ENCODE assay signal across 20 cellular contexts in genomic region chr13:39982745-39983144, GRCh38.
"Had no signal": no experiment of that assay in that cellular context is flagged by ENCODE, and none has a peak within 500 bp of the region (broad histone marks: within the 10 kb centered on the region; RNA-seq: fewer than 3 reads in every experiment).

No MANE protein-coding gene starts in this region.

- H3K4me3 ChIP-seq: colonic mucosa, dorsolateral prefrontal cortex, mucosa of descending colon, psoas muscle, right lobe of liver, suprapubic skin, tibial artery, upper lobe of left lung, uterus had no signal

- H3K36me3 ChIP-seq: colonic mucosa, right lobe of liver, suprapubic skin, tibial artery, upper lobe of left lung, uterus had no signal

- H3K27me3 ChIP-seq: colonic mucosa, dorsolateral prefrontal cortex, right lobe of liver, suprapubic skin, tibial artery, upper lobe of left lung, uterus had no signal

- H3K27ac ChIP-seq: colonic mucosa, dorsolateral prefrontal cortex, psoas muscle, right lobe of liver, tibial artery, upper lobe of left lung, uterus had no signal

- ATAC-seq: left colon; mucosa of descending colon; natural killer cell; psoas muscle; right lobe of liver; stimulated activated effector memory CD8-positive, alpha-beta T cell treated with anti-CD3 and anti-CD28 coated beads, Interleukin-12 subunit alpha, Interleukin-12 subunit beta, amount 100 ng/mL, for 72 hours; stimulated activated naive CD8-positive, alpha-beta T cell treated with anti-CD3 and anti-CD28 coated beads, Interleukin-15, Interleukin-2, amounts not matched to agents 100 U/mL and 50 U/mL, for 24 hours had no signal

- DNase-seq: colonic mucosa; dorsolateral prefrontal cortex; effector CD8-positive, alpha-beta T cell; kidney; left colon; mucosa of descending colon; natural killer cell; occipital lobe; psoas muscle; retina; right lobe of liver; stimulated activated CD4-positive, alpha-beta T cell treated with anti-CD3 and anti-CD28 coated beads, Interleukin-4, amount 100 ng/mL, for 1 hour; stimulated activated CD8-positive, alpha-beta memory T cell treated with anti-CD3 and anti-CD28 coated beads, Interleukin-4, amount 100 ng/mL, for 48 hours; stimulated activated naive CD8-positive, alpha-beta T cell treated with anti-CD3 and anti-CD28 coated beads, Interleukin-15, Interleukin-2, amounts not matched to agents 100 U/mL and 50 U/mL, for 24 hours; tibial artery; upper lobe of left lung; uterus had no signal

- FAIRE-seq: frontal cortex, kidney had no signal

- H3K9me3 ChIP-seq: colonic mucosa, mucosa of descending colon, psoas muscle, right lobe of liver, suprapubic skin, tibial artery, upper lobe of left lung, uterus had no signal

- H3K4me1 ChIP-seq: colonic mucosa, psoas muscle, right lobe of liver, tibial artery, upper lobe of left lung, uterus had no signal
